9 cellular contexts compared by ENCODE assay signal in the genomic region with DNA sequence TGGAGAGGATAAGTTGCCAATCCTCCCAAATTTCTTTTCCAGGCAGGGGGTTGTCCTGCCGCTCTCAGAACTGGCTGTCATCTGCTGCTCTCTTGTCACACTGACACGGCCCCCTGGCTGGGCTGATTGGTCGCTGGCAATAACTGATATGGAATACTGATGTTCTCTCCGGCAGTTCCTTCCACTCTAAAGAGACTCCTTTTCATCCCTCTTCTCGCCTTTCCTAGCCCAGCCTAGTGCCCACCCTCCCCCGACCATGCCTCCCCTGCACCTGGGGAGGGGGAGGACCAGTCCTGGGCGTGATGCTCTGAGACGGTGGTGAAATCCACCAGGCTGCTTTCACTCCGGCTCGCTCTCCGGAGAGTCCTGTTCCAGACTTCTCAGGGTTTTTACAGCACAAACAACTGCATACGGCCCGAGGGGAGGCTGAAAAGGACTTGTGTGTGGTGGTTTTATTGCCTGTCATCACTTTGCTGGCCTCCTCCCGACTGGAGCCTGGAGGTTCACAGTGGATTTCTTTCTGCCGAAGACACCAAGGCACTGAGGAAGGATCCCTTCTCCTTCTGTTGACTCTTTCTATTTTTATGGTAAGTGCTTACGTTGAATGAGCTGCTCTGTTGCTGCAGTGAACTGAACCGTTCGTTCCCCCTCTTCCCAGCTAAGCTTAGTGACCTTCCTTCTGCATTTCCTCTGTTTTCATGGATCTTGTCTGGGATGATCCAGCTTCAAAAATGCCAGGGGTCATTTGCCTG. TPM values are rescaled to one million over a fixed set of nuclear protein-coding genes. Genes with fewer than 3 reads are reported as not detected.
DNase-seq lines count a peak whose midpoint lies in the region; ATAC-seq and TF ChIP-seq lines count a peak whose summit lies in the region.
"Had no signal": no experiment of that assay in that cellular context is flagged by ENCODE, and none has a peak within 500 bp of the region (broad histone marks: within the 10 kb centered on the region; RNA-seq: fewer than 3 reads in every experiment).

A gene (plus strand): TSS at position 336 of the 752 bp plus-strand sequence. CDS start 107,010 bp downstream, outside the sequence.

- H2AK9ac ChIP-seq in IMR-90 (replicated peaks; ENCODE audit: low read depth, low read length, poor library complexity): peak within 1 kb of the TSS; percentile 1

- H3K18ac ChIP-seq in IMR-90 (ENCODE audit: low read depth, low read length) (peak within 1 kb of the TSS; percentile 92), mesenchymal stem cell (ENCODE audit: low read depth in 1 of 2, low read length in 2 of 2) (peak within 1 kb of the TSS; percentile 14 to 28)

- H3K4me3 ChIP-seq in IMR-90 (ENCODE audit: insufficient read depth, low read depth, low read length): peak within 1 kb of the TSS; percentile 49
- H3K4me3 ChIP-seq in mesenchymal stem cell (ENCODE audit: insufficient read depth in 1 of 2, low read depth in 1 of 2, low read length in 2 of 2): peak within 1 kb of the TSS; percentile 30 to 52
- H3K4me3 ChIP-seq in heart right ventricle: no peak within 1 kb of the TSS

- ATAC-seq in IMR-90 (ENCODE audit: low read depth) (peak; percentile 56), HG03039 (IDR thresholded peaks at IDR 0.05; ENCODE audit: unreplicated experiment) (no peak), heart right ventricle (no peak)
- ATAC-seq in activated CD8-positive, alpha-beta T cell treated with anti-CD3 and anti-CD28 coated beads for 36 hours: no peak

- POLR2A ChIA-PET in IMR-90 (lab: Charles Lee; ENCODE audit: unreplicated experiment): no interaction called here
- POLR2A ChIA-PET in activated CD4-positive, alpha-beta memory T cell treated with anti-CD3 and anti-CD28 coated beads, Interleukin-2, amount 10 ng/mL, durations not matched to agents 7 days and 5 days (lab: Charles Lee): no interaction called here
- POLR2A ChIA-PET in activated CD8-positive, alpha-beta T cell treated with anti-CD3 and anti-CD28 coated beads for 36 hours (lab: Charles Lee): no interaction called here

- peaks cover 14% of the 10 kb centered on the region for H3K27me3 Mint-ChIP-seq in brain
- H3K27me3 Mint-ChIP-seq in activated CD4-positive, alpha-beta memory T cell treated with anti-CD3 and anti-CD28 coated beads, Interleukin-2, amount 10 ng/mL, durations not matched to agents 7 days and 5 days: peaks cover 10% of the 10 kb centered on the region
- peaks cover 9% of the 10 kb centered on the region for H3K27me3 Mint-ChIP-seq in activated CD8-positive, alpha-beta T cell treated with anti-CD3 and anti-CD28 coated beads for 36 hours

- no peak for TF ChIP-seq RAD21 in IMR-90 (IDR thresholded peaks at IDR 0.05; ENCODE audit: low read length)

- DNase-seq in IMR-90: peak; percentile 29
- DNase-seq in mesenchymal stem cell: peak; percentile 52
- DNase-seq in activated CD4-positive, alpha-beta memory T cell treated with anti-CD3 and anti-CD28 coated beads, Interleukin-2, amount 10 ng/mL, durations not matched to agents 7 days and 5 days: no peak
- no peak for DNase-seq in activated CD8-positive, alpha-beta T cell treated with anti-CD3 and anti-CD28 coated beads for 36 hours
- DNase-seq in heart right ventricle: no peak
- DNase-seq: CD4-positive, alpha-beta memory T cell had no signal

- no TSS peak for BruUV-seq in IMR-90 (replicated peaks; lab: Mats Ljungman, UMichigan)

- CTCF ChIA-PET in IMR-90 (lab: Yijun Ruan, JAX): no interaction called here
- CTCF ChIA-PET in activated CD4-positive, alpha-beta memory T cell treated with anti-CD3 and anti-CD28 coated beads, Interleukin-2, amount 10 ng/mL, durations not matched to agents 7 days and 5 days (lab: Charles Lee): no interaction called here
- CTCF ChIA-PET in activated CD8-positive, alpha-beta T cell treated with anti-CD3 and anti-CD28 coated beads for 36 hours (lab: Charles Lee): no interaction called here

- H4K20me1 ChIP-seq in IMR-90 (ENCODE audit: insufficient read depth, low read length): no peaks in the 10 kb centered on the region

- peak within 1 kb of the TSS; percentile 84 to 90 (median 85) for H3K4me3 Mint-ChIP-seq in brain
- H3K4me3 Mint-ChIP-seq in activated CD4-positive, alpha-beta memory T cell treated with anti-CD3 and anti-CD28 coated beads, Interleukin-2, amount 10 ng/mL, durations not matched to agents 7 days and 5 days: no peak within 1 kb of the TSS
- no peak within 1 kb of the TSS for H3K4me3 Mint-ChIP-seq in activated CD8-positive, alpha-beta T cell treated with anti-CD3 and anti-CD28 coated beads for 36 hours
- H3K4me3 Mint-ChIP-seq: CD4-positive, alpha-beta memory T cell had no signal

- H3K9me1 ChIP-seq in IMR-90 (ENCODE audit: insufficient read depth, low read length): peaks cover 5% of the 10 kb centered on the region; the same call in 1 of the 2 replicates

- dilution Hi-C loops in IMR-90 (cut with HindIII; ENCODE audit: low sequenced_read_pairs, unreplicated experiment): no loop called here

- in situ Hi-C loops in IMR-90 (cut with MboI; ENCODE audit: low sequenced_read_pairs): no loop called here

- peak within 1 kb of the TSS; percentile 79 for H2BK120ac ChIP-seq in IMR-90 (ENCODE audit: low read depth, low read length)
- H2BK120ac ChIP-seq in mesenchymal stem cell (ENCODE audit: low read depth, low read length): no peak within 1 kb of the TSS

- no peak for TF ChIP-seq POLR2A in IMR-90 (IDR thresholded peaks at IDR 0.05; ENCODE audit: low read depth, low read length)

- peak within 1 kb of the TSS in 1 of 2 experiments; percentile 18 for H2BK12ac ChIP-seq in mesenchymal stem cell (ENCODE audit: low read length in 2 of 2)

- H4K5ac ChIP-seq in IMR-90 (ENCODE audit: low read depth, low read length): peak within 1 kb of the TSS; percentile 47

- H3K4me1 ChIP-seq in IMR-90 (ENCODE audit: control insufficient read depth, insufficient read depth, low read length) (peaks cover 11% of the 10 kb centered on the region), mesenchymal stem cell (ENCODE audit: control insufficient read depth, insufficient read depth, low read depth, low read length) (peaks cover 5% of the 10 kb centered on the region), heart right ventricle (no peaks in the 10 kb centered on the region)

- H3K4ac ChIP-seq in IMR-90 (ENCODE audit: low read depth, low read length) (peak within 1 kb of the TSS; percentile 61), mesenchymal stem cell (ENCODE audit: low read depth in 1 of 2, low read length in 2 of 2) (no peak within 1 kb of the TSS)

- H3K9me3 Mint-ChIP-seq in brain: peaks cover 0 to 2% (median 0%) of the 10 kb centered on the region in 5 experiments
- H3K9me3 Mint-ChIP-seq in activated CD4-positive, alpha-beta memory T cell treated with anti-CD3 and anti-CD28 coated beads, Interleukin-2, amount 10 ng/mL, durations not matched to agents 7 days and 5 days: no peaks in the 10 kb centered on the region
- no peaks in the 10 kb centered on the region for H3K9me3 Mint-ChIP-seq in activated CD8-positive, alpha-beta T cell treated with anti-CD3 and anti-CD28 coated beads for 36 hours

- H3K36me3 Mint-ChIP-seq in brain: no peaks in the 10 kb centered on the region
- no peaks in the 10 kb centered on the region for H3K36me3 Mint-ChIP-seq in activated CD4-positive, alpha-beta memory T cell treated with anti-CD3 and anti-CD28 coated beads, Interleukin-2, amount 10 ng/mL, durations not matched to agents 7 days and 5 days (ENCODE audit: low read depth)
- no peaks in the 10 kb centered on the region for H3K36me3 Mint-ChIP-seq in activated CD8-positive, alpha-beta T cell treated with anti-CD3 and anti-CD28 coated beads for 36 hours (ENCODE audit: low read depth)
- H3K36me3 Mint-ChIP-seq: CD4-positive, alpha-beta memory T cell had no signal

- H3K27ac ChIP-seq in 22Rv1 (peak within 1 kb of the TSS; percentile 1; the same call in 1 of the 2 replicates), IMR-90 (ENCODE audit: insufficient read depth, low read length) (peak within 1 kb of the TSS; percentile 95), mesenchymal stem cell (ENCODE audit: low read length, poor library complexity, severe bottlenecking) (peak within 1 kb of the TSS; percentile 23), heart right ventricle (no peak within 1 kb of the TSS)

- H2BK5ac ChIP-seq in IMR-90 (ENCODE audit: low read depth, low read length, poor library complexity, severe bottlenecking) (peak within 1 kb of the TSS; percentile 82), mesenchymal stem cell (ENCODE audit: low read depth, low read length, poor library complexity, severe bottlenecking) (no peak within 1 kb of the TSS)

- H4K8ac ChIP-seq in IMR-90 (ENCODE audit: low read depth in 2 of 2, low read length in 2 of 2) (peak within 1 kb of the TSS; percentile 75 to 86), mesenchymal stem cell (ENCODE audit: low read length) (no peak within 1 kb of the TSS)

- H3K9ac ChIP-seq in IMR-90 (ENCODE audit: low read depth, low read length): peak within 1 kb of the TSS; percentile 93
- no peak within 1 kb of the TSS for H3K9ac ChIP-seq in mesenchymal stem cell (ENCODE audit: low read length)

- no peaks in the 10 kb centered on the region for H3K27me3 ChIP-seq in IMR-90 (ENCODE audit: control insufficient read depth, insufficient read depth, low read length)
- H3K27me3 ChIP-seq in mesenchymal stem cell (ENCODE audit: control insufficient read depth in 1 of 2, insufficient read depth in 1 of 2, low read length in 2 of 2): peaks cover 15 to 29% of the 10 kb centered on the region in 2 experiments
- peaks cover 0 to 29% (median 12%) of the 10 kb centered on the region in 7 donors for H3K27me3 ChIP-seq in heart right ventricle

- H3K4me2 ChIP-seq in IMR-90 (ENCODE audit: low read depth, low read length) (peak within 1 kb of the TSS; percentile 90), mesenchymal stem cell (ENCODE audit: low read length, poor library complexity, severe bottlenecking) (peak within 1 kb of the TSS; percentile 66)

- TF ChIP-seq CTCF in 22Rv1 (IDR thresholded peaks at IDR 0.05) (no peak), IMR-90 (conservative IDR thresholded peaks at IDR 0.05; ENCODE audit: low read depth, low read length) (no peak), brain (conservative IDR thresholded peaks at IDR 0.05) (no peak), heart right ventricle (IDR thresholded peaks at IDR 0.05) (no peak)
- TF ChIP-seq CTCF in activated CD8-positive, alpha-beta T cell treated with anti-CD3 and anti-CD28 coated beads for 36 hours (IDR thresholded peaks at IDR 0.05): no peak

- WGBS in IMR-90 (ENCODE audit: extremely low coverage in 2 of 2, insufficient read length in 1 of 2), 2 experiments: 0% methylated on average over 1 of the region's 18 CpGs; no CpG with 5 or more reads in 1 of the 2 experiments
- 18% methylated on average over 16 of the region's 18 CpGs for WGBS in mesenchymal stem cell
- WGBS in heart right ventricle, 2 donors: 8 to 12% methylated on average over 18 of the region's 18 CpGs

- peaks cover 53% of the 10 kb centered on the region for H3K4me1 Mint-ChIP-seq in brain
- no peaks in the 10 kb centered on the region for H3K4me1 Mint-ChIP-seq in activated CD4-positive, alpha-beta memory T cell treated with anti-CD3 and anti-CD28 coated beads, Interleukin-2, amount 10 ng/mL, durations not matched to agents 7 days and 5 days
- H3K4me1 Mint-ChIP-seq in activated CD8-positive, alpha-beta T cell treated with anti-CD3 and anti-CD28 coated beads for 36 hours (ENCODE audit: low read depth): no peaks in the 10 kb centered on the region
- H3K4me1 Mint-ChIP-seq: CD4-positive, alpha-beta memory T cell had no signal

- intact Hi-C loops in IMR-90 (cut with micrococcal nuclease): loop anchor here (2.0 to 5.0 kb wide), 2 partner anchors 118 to 192 kb away; no protein-coding TSS in a partner anchor
- intact Hi-C loops in activated CD8-positive, alpha-beta T cell treated with anti-CD3 and anti-CD28 coated beads for 36 hours (cut with micrococcal nuclease): no loop called here
- intact Hi-C loops in heart right ventricle (cut with DNase I): no loop called here

- H3K14ac ChIP-seq in IMR-90 (replicated peaks; ENCODE audit: low read depth, low read length) (peak within 1 kb of the TSS; percentile 62), mesenchymal stem cell (ENCODE audit: low read length in 2 of 2) (no peak within 1 kb of the TSS)

- H4K91ac ChIP-seq in IMR-90 (ENCODE audit: insufficient read depth, low read depth, low read length) (peak within 1 kb of the TSS; percentile 61), mesenchymal stem cell (ENCODE audit: low read length) (no peak within 1 kb of the TSS)

- H3K23ac ChIP-seq in IMR-90 (ENCODE audit: low read depth, low read length) (peak within 1 kb of the TSS; percentile 90), mesenchymal stem cell (ENCODE audit: low read length in 2 of 2) (no peak within 1 kb of the TSS)

- H3K79me1 ChIP-seq in IMR-90 (ENCODE audit: low read depth in 1 of 2, low read length in 2 of 2) (peaks cover 0 to 5% of the 10 kb centered on the region in 2 experiments; a peak in 1 of 4 replicates), mesenchymal stem cell (replicated peaks; ENCODE audit: low read length, poor library complexity, severe bottlenecking) (no peaks in the 10 kb centered on the region)

- H2BK15ac ChIP-seq in IMR-90 (ENCODE audit: low read depth, low read length) (peak within 1 kb of the TSS; percentile 84), mesenchymal stem cell (ENCODE audit: low read depth, poor library complexity, severe bottlenecking) (no peak within 1 kb of the TSS)

- peak within 1 kb of the TSS; percentile 94 for H3K56ac ChIP-seq in IMR-90 (ENCODE audit: extremely low read depth, insufficient read depth, low read length)

- H3K36me3 ChIP-seq in IMR-90 (ENCODE audit: control insufficient read depth, insufficient read depth, low read length): peaks cover 2% of the 10 kb centered on the region; the same call in 1 of the 2 replicates
- H3K36me3 ChIP-seq in mesenchymal stem cell (ENCODE audit: control insufficient read depth in 1 of 2, insufficient read depth in 2 of 2, low read depth in 1 of 2, low read length in 2 of 2): no peaks in the 10 kb centered on the region
- no peaks in the 10 kb centered on the region for H3K36me3 ChIP-seq in heart right ventricle

- H3K9me3 ChIP-seq in IMR-90 (ENCODE audit: control insufficient read depth, insufficient read depth, low read length) (no peaks in the 10 kb centered on the region), mesenchymal stem cell (ENCODE audit: control insufficient read depth, low read length) (no peaks in the 10 kb centered on the region), heart right ventricle (no peaks in the 10 kb centered on the region)

- peak within 1 kb of the TSS; percentile 76 to 94 (median 90) for H3K27ac Mint-ChIP-seq in brain
- H3K27ac Mint-ChIP-seq in activated CD4-positive, alpha-beta memory T cell treated with anti-CD3 and anti-CD28 coated beads, Interleukin-2, amount 10 ng/mL, durations not matched to agents 7 days and 5 days: no peak within 1 kb of the TSS
- no peak within 1 kb of the TSS for H3K27ac Mint-ChIP-seq in activated CD8-positive, alpha-beta T cell treated with anti-CD3 and anti-CD28 coated beads for 36 hours
- H3K27ac Mint-ChIP-seq: CD4-positive, alpha-beta memory T cell had no signal

- peak within 1 kb of the TSS; percentile 83 for H2AFZ ChIP-seq in IMR-90 (replicated peaks; ENCODE audit: low read length, poor library complexity)
- peak within 1 kb of the TSS; percentile 29 for H2AFZ ChIP-seq in mesenchymal stem cell (ENCODE audit: low read depth, low read length)

- H2AK5ac ChIP-seq in IMR-90 (ENCODE audit: low read depth, low read length) (peak within 1 kb of the TSS; percentile 83), mesenchymal stem cell (ENCODE audit: low read length, severe bottlenecking) (no peak within 1 kb of the TSS)

- peak within 1 kb of the TSS; percentile 80 for H2BK20ac ChIP-seq in IMR-90 (ENCODE audit: low read depth, low read length)

RNA-seq across cellular contexts. Expression of the gene that starts here (rescaled TPM):
- 7.2 and 10.2 TPM in 2 replicates for total RNA-seq in IMR-90 (2012; rRNA removed)
- polyA plus RNA-seq in IMR-90 (2012; rRNA removed): 3.2 and 4.7 TPM in 2 replicates
- 1.4 and 1.9 TPM in 2 replicates for polyA plus RNA-seq in IMR-90 (2012; cell fraction: cytosol; rRNA removed)
- 1.1 and 6.1 TPM in 2 replicates for polyA plus RNA-seq in IMR-90 (2012; cell fraction: nucleus; rRNA removed; ENCODE audit: low replicate concordance)
- 9.0 TPM for polyA plus RNA-seq in brain (ENCODE audit: insufficient read depth, low read depth, low replicate concordance)
- polyA plus RNA-seq in mesenchymal stem cell (2013, experiment 1 of 2): 22.1 TPM
- 23.1 TPM for polyA plus RNA-seq in mesenchymal stem cell (2013, experiment 2 of 2)
- not detected for total RNA-seq in activated CD4-positive, alpha-beta memory T cell treated with anti-CD3 and anti-CD28 coated beads, Interleukin-2, amount 10 ng/mL, durations not matched to agents 7 days and 5 days
- not detected for total RNA-seq in activated CD8-positive, alpha-beta T cell treated with anti-CD3 and anti-CD28 coated beads for 36 hours
- under 1 TPM in 6 of 10 donors, not detected in 4; 0.08 to 0.45 (median 0.23) TPM for total RNA-seq in heart right ventricle
- under 1 TPM in 1 of 2 donors, not detected in 1; 0.12 TPM for polyA plus RNA-seq in heart right ventricle
- total RNA-seq: CD4-positive, alpha-beta memory T cell had no signal
- polyA plus RNA-seq: CD4-positive, alpha-beta memory T cell had no signal

Comparison
In these comparisons a context has a peak if more than half of its experiments do, and no peak if none do; other contexts are left out.
1. H3K27ac ChIP-seq: peak in 22Rv1 (single experiment), IMR-90 (single experiment) and mesenchymal stem cell (single experiment); none in heart right ventricle (0 of 10).
2. DNase-seq: peak in IMR-90 (single experiment) and mesenchymal stem cell (single experiment); none in activated CD4-positive, alpha-beta memory T cell treated with anti-CD3 and anti-CD28 coated beads, Interleukin-2, amount 10 ng/mL, durations not matched to agents 7 days and 5 days (single experiment), activated CD8-positive, alpha-beta T cell treated with anti-CD3 and anti-CD28 coated beads for 36 hours (single experiment) and heart right ventricle (0 of 2).
3. H3K4me3 ChIP-seq: peak in IMR-90 (single experiment) and mesenchymal stem cell (2 of 2); none in heart right ventricle (0 of 10).
4. H3K27ac Mint-ChIP-seq: peak in brain (5 of 5); none in activated CD4-positive, alpha-beta memory T cell treated with anti-CD3 and anti-CD28 coated beads, Interleukin-2, amount 10 ng/mL, durations not matched to agents 7 days and 5 days (single experiment) and activated CD8-positive, alpha-beta T cell treated with anti-CD3 and anti-CD28 coated beads for 36 hours (single experiment).
5. H3K4me3 Mint-ChIP-seq: peak in brain (5 of 5); none in activated CD4-positive, alpha-beta memory T cell treated with anti-CD3 and anti-CD28 coated beads, Interleukin-2, amount 10 ng/mL, durations not matched to agents 7 days and 5 days (single experiment) and activated CD8-positive, alpha-beta T cell treated with anti-CD3 and anti-CD28 coated beads for 36 hours (single experiment).